In the genomic region with DNA sequence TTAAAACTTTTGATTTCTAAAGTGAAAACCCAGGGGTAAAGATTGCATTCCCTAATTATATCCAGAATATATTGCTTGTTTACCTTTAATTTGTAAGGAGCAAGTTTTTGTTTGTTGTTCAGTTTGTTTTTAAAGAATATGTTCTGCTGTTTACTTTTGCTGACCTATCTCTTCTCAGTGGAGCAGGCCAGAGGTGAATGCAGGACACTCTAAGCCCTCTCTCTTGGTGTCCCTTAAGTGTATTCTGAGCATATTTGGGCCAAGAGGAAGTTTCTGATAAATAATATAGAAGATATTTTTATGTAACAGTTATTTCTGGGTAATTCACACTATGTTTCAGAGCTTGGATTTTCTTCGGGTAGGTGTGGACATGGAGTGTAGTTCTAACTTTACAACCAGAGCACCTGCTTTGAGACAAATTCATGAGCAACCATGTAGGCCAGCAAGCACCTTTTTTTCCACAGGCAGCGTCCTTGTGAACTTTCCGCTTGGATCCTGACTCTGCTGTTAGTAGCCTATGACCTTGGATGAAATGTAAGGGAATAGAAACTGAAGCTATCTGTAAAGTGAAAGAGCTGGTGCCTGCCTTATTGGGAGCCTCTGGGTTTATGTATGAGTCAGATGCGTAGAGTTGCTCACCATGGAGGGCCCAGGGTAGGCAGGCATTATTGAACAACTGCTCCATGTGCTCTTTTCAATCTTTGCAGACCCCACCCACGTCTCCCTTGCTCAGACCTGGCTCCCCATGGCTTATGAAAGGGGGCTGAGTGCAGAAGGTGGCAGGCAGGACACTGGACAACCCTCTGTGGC, we compare ENCODE assay signal across 9 cellular contexts. TPM values are rescaled to one million over a fixed set of nuclear protein-coding genes. Genes with fewer than 3 reads are reported as not detected.
A peak's percentile ranks its signal among the peaks of the same experiment; 100 is the strongest.
DNase-seq lines count a peak whose midpoint lies in the region; ATAC-seq and FAIRE-seq lines count a peak whose summit lies in the region.
"Had no signal": no experiment of that assay in that cellular context is flagged by ENCODE, and none has a peak within 500 bp of the region (broad histone marks: within the 10 kb centered on the region; RNA-seq: fewer than 3 reads in every experiment).

No MANE protein-coding gene starts in this region.

- H3K36me3 ChIP-seq in mesenchymal stem cell (ENCODE audit: control insufficient read depth in 1 of 2, insufficient read depth in 2 of 2, low read depth in 1 of 2, low read length in 2 of 2) (peaks cover 22 to 34% of the 10 kb centered on the region in 2 experiments), MG63 (peaks cover 27% of the 10 kb centered on the region)

- peak overlapping the region; percentile 21 to 79 for H2BK12ac ChIP-seq in mesenchymal stem cell (ENCODE audit: low read length in 2 of 2)

- peaks cover 16% of the 10 kb centered on the region for H3K4me1 ChIP-seq in mesenchymal stem cell (ENCODE audit: control insufficient read depth, insufficient read depth, low read depth, low read length)

- H3K27me3 ChIP-seq in mesenchymal stem cell (ENCODE audit: control insufficient read depth in 1 of 2, insufficient read depth in 1 of 2, low read length in 2 of 2) = no peaks in the 10 kb centered on the region
- no peaks in the 10 kb centered on the region for H3K27me3 ChIP-seq in MG63
- H3K27me3 ChIP-seq: SJSA1 had no signal

- H3K9me3 ChIP-seq in mesenchymal stem cell (ENCODE audit: control insufficient read depth, low read length) (no peaks in the 10 kb centered on the region), MG63 (no peaks in the 10 kb centered on the region)
- H3K9me3 ChIP-seq: SJSA1 had no signal

- H2AK5ac ChIP-seq in mesenchymal stem cell (ENCODE audit: low read length, severe bottlenecking) = no peak overlapping the region

- H3K79me1 ChIP-seq in mesenchymal stem cell (replicated peaks; ENCODE audit: low read length, poor library complexity, severe bottlenecking) = peaks cover 15% of the 10 kb centered on the region

- H2BK5ac ChIP-seq in mesenchymal stem cell (ENCODE audit: low read depth, low read length, poor library complexity, severe bottlenecking) = no peak overlapping the region

- H4K8ac ChIP-seq in mesenchymal stem cell (ENCODE audit: low read length) = no peak overlapping the region

- no peak overlapping the region for H2AFZ ChIP-seq in mesenchymal stem cell (ENCODE audit: low read depth, low read length)

- ATAC-seq in HG03066 (IDR thresholded peaks at IDR 0.05; ENCODE audit: low read depth, unreplicated experiment) (peak; percentile 62), GM19023 (IDR thresholded peaks at IDR 0.05; ENCODE audit: unreplicated experiment) (no peak)

- no peak overlapping the region for H4K91ac ChIP-seq in mesenchymal stem cell (ENCODE audit: low read length)

- H3K4me2 ChIP-seq in mesenchymal stem cell (ENCODE audit: low read length, poor library complexity, severe bottlenecking) = no peak overlapping the region

- peak overlapping the region; percentile 14 to 24 for H3K4ac ChIP-seq in mesenchymal stem cell (ENCODE audit: low read depth in 1 of 2, low read length in 2 of 2)

- H3K4me3 ChIP-seq in mesenchymal stem cell (ENCODE audit: insufficient read depth in 1 of 2, low read depth in 1 of 2, low read length in 2 of 2) (peak overlapping the region in 1 of 2 experiments; percentile 22), MG63 (no peak overlapping the region)
- H3K4me3 ChIP-seq: SJSA1 had no signal

- H3K23ac ChIP-seq in mesenchymal stem cell (ENCODE audit: low read length in 2 of 2) = no peak overlapping the region

- no peak for DNase-seq in GM19239 (ENCODE audit: insufficient read length, low spot score)
- DNase-seq in activated T-cell treated with anti-CD3 and anti-CD28 coated beads, Interleukin-2, amount 50 U/mL, for 48 hours = peak; percentile 61 to 64
- peak; percentile 77 for DNase-seq in mesenchymal stem cell
- no peak for DNase-seq in AG08396 (ENCODE audit: low spot score)
- no peak for DNase-seq in MG63

- H2BK120ac ChIP-seq in mesenchymal stem cell (ENCODE audit: low read depth, low read length) = no peak overlapping the region

- FAIRE-seq in GM19239 (lab: Jason Lieb, UNC) = peak; percentile 81
- FAIRE-seq: islet of Langerhans had no signal

- no peak overlapping the region for H3K14ac ChIP-seq in mesenchymal stem cell (ENCODE audit: low read length in 2 of 2)

- peak overlapping the region; percentile 26 for H3K9ac ChIP-seq in mesenchymal stem cell (ENCODE audit: low read length)

- peak overlapping the region; percentile 48 to 78 for H3K18ac ChIP-seq in mesenchymal stem cell (ENCODE audit: low read depth in 1 of 2, low read length in 2 of 2)

- WGBS in mesenchymal stem cell = 81% methylated on average over 5 of the region's 5 CpGs

- H3K27ac ChIP-seq in mesenchymal stem cell (ENCODE audit: low read length, poor library complexity, severe bottlenecking) = peak overlapping the region; percentile 11
- H3K27ac ChIP-seq: SJSA1 had no signal

- no peak overlapping the region for H2BK15ac ChIP-seq in mesenchymal stem cell (ENCODE audit: low read depth, poor library complexity, severe bottlenecking)

RNA-seq across cellular contexts. Expression of gene OGDH, which starts 16.1 kb away (rescaled TPM):
- polyA plus RNA-seq in mesenchymal stem cell (2013, experiment 1 of 2) = 35.1 TPM
- 33.9 TPM for polyA plus RNA-seq in mesenchymal stem cell (2013, experiment 2 of 2)
- 31.6 and 54.0 TPM in 2 replicates for total RNA-seq in MG63 (2014; rRNA removed; shearing (Covaris generic); ENCODE audit: low replicate concordance)

RNA-seq across cellular contexts. Expression of gene TMED4, which starts 40.5 kb away (rescaled TPM):
- 52.3 TPM for polyA plus RNA-seq in mesenchymal stem cell (2013, experiment 1 of 2)
- 54.0 TPM for polyA plus RNA-seq in mesenchymal stem cell (2013, experiment 2 of 2)
- total RNA-seq in MG63 (2014; rRNA removed; shearing (Covaris generic); ENCODE audit: low replicate concordance) = 113 and 152 TPM in 2 replicates

RNA-seq across cellular contexts. Expression of gene DDX56, which starts 48.8 kb away (rescaled TPM):
- polyA plus RNA-seq in mesenchymal stem cell (2013, experiment 1 of 2) = 46.0 TPM
- polyA plus RNA-seq in mesenchymal stem cell (2013, experiment 2 of 2) = 44.0 TPM
- 92.8 and 155 TPM in 2 replicates for total RNA-seq in MG63 (2014; rRNA removed; shearing (Covaris generic); ENCODE audit: low replicate concordance)

Comparison
In these comparisons a context has a peak if more than half of its experiments do, and no peak if none do; other contexts are left out.
1. DNase-seq: peak in activated T-cell treated with anti-CD3 and anti-CD28 coated beads, Interleukin-2, amount 50 U/mL, for 48 hours (2 of 2) and mesenchymal stem cell (single experiment); none in GM19239 (single experiment), AG08396 (single experiment) and MG63 (single experiment).